ENCODE assay signal across 15 cellular contexts in genomic region chr9:127088724-127089615, GRCh38. TPM values are rescaled to one million over a fixed set of nuclear protein-coding genes. Genes with fewer than 3 reads are reported as not detected.
DNase-seq lines count a peak whose midpoint lies in the region; ATAC-seq and TF ChIP-seq lines count a peak whose summit lies in the region.
"Had no signal": no experiment of that assay in that cellular context is flagged by ENCODE, and none has a peak within 500 bp of the region (broad histone marks: within the 10 kb centered on the region; RNA-seq: fewer than 3 reads in every experiment).

No MANE protein-coding gene starts in this region.

- no peak overlapping the region for H3K4me3 Mint-ChIP-seq in CD4-positive, alpha-beta T cell
- no peak overlapping the region for H3K4me3 Mint-ChIP-seq in effector memory CD8-positive, alpha-beta T cell

- DNase-seq in left ventricle myocardium inferior (no peak), heart left ventricle (no peak), islet precursor cell (peak; percentile 38), epidermal melanocyte (ENCODE audit: insufficient read length, low spot score) (no peak)
- DNase-seq in CD4-positive, alpha-beta T cell, result no peak
- no peak for DNase-seq in effector memory CD8-positive, alpha-beta T cell
- DNase-seq: DMS79 treated with DMSO at 0.1 percent for 48 hours, HCEC 1CT, NCI-H1436 treated with DMSO at 0.1 percent for 48 hours, NCI-H2081, NCI-H226, NCI-H526 treated with DMSO at 0.1 percent for 48 hours had no signal

- H3K36me3 ChIP-seq in left ventricle myocardium inferior, result peaks cover 66% of the 10 kb centered on the region
- peaks cover 0 to 77% (median 54%) of the 10 kb centered on the region in 9 donors for H3K36me3 ChIP-seq in heart left ventricle
- peaks cover 7 to 77% (median 71%) of the 10 kb centered on the region in 5 donors for H3K36me3 ChIP-seq in subcutaneous abdominal adipose tissue (ENCODE audit: control insufficient read depth in 5 of 5, insufficient read depth in 5 of 5, low read length in 5 of 5)

- no peak overlapping the region for H3K27ac Mint-ChIP-seq in CD4-positive, alpha-beta T cell
- peak overlapping the region in 1 of 2 donors; percentile 81 for H3K27ac Mint-ChIP-seq in effector memory CD8-positive, alpha-beta T cell

- no peak for TF ChIP-seq CTCF in left ventricle myocardium inferior (IDR thresholded peaks at IDR 0.05; ENCODE audit: borderline replicate concordance)
- TF ChIP-seq CTCF in heart left ventricle (IDR thresholded peaks at IDR 0.05), result no peak
- TF ChIP-seq CTCF in CD4-positive, alpha-beta T cell (IDR thresholded peaks at IDR 0.05), result no peak

- H3K4me1 ChIP-seq in left ventricle myocardium inferior (peaks cover 35% of the 10 kb centered on the region), heart left ventricle (peaks cover 0 to 29% (median 13%) of the 10 kb centered on the region in 12 donors), subcutaneous abdominal adipose tissue (ENCODE audit: control insufficient read depth in 5 of 5, insufficient read depth in 5 of 5, low read length in 5 of 5) (peaks cover 2 to 43% (median 34%) of the 10 kb centered on the region in 5 donors)
- H3K4me1 ChIP-seq: A549 had no signal

- H3K4me3 ChIP-seq in left ventricle myocardium inferior (no peak overlapping the region), heart left ventricle (no peak overlapping the region), subcutaneous abdominal adipose tissue (ENCODE audit: low read depth in 1 of 5, low read length in 5 of 5) (no peak overlapping the region)
- H3K4me3 ChIP-seq: A549 had no signal

- POLR2A ChIA-PET in CD4-positive, alpha-beta T cell (lab: Charles Lee), result no interaction called here

- H3K9me3 ChIP-seq in left ventricle myocardium inferior (replicated peaks) (no peaks in the 10 kb centered on the region), heart left ventricle (no peaks in the 10 kb centered on the region), subcutaneous abdominal adipose tissue (ENCODE audit: control insufficient read depth in 5 of 5, low read length in 5 of 5) (no peaks in the 10 kb centered on the region)
- no peaks in the 10 kb centered on the region for H3K9me3 ChIP-seq in CD4-positive, alpha-beta T cell (ENCODE audit: control insufficient read depth, low read length)
- H3K9me3 ChIP-seq: A549 had no signal

- 93 to 98% (median 97%) methylated on average over 18 to 27 of the region's 27 CpGs for WGBS in heart left ventricle, 4 donors

- peaks cover 21% of the 10 kb centered on the region for H3K27me3 Mint-ChIP-seq in CD4-positive, alpha-beta T cell
- H3K27me3 Mint-ChIP-seq in effector memory CD8-positive, alpha-beta T cell, result no peaks in the 10 kb centered on the region

- ATAC-seq in heart left ventricle, result no peak
- ATAC-seq in CD4-positive, alpha-beta T cell (ENCODE audit: poor library complexity), result no peak
- no peak for ATAC-seq in effector memory CD8-positive, alpha-beta T cell (replicated peaks)
- ATAC-seq: A549 had no signal

- no peaks in the 10 kb centered on the region for H3K36me3 Mint-ChIP-seq in CD4-positive, alpha-beta T cell (ENCODE audit: low read depth)
- peaks cover 2% of the 10 kb centered on the region for H3K36me3 Mint-ChIP-seq in effector memory CD8-positive, alpha-beta T cell (ENCODE audit: insufficient read depth)

- CTCF ChIA-PET in CD4-positive, alpha-beta T cell (lab: Charles Lee), result no interaction called here

- no peaks in the 10 kb centered on the region for H3K9me3 Mint-ChIP-seq in CD4-positive, alpha-beta T cell
- no peaks in the 10 kb centered on the region for H3K9me3 Mint-ChIP-seq in effector memory CD8-positive, alpha-beta T cell

- H3K9ac ChIP-seq in subcutaneous abdominal adipose tissue (ENCODE audit: low read length in 5 of 5), result no peak overlapping the region

- TF ChIP-seq POLR2A in heart left ventricle (IDR thresholded peaks at IDR 0.05), result no peak

- H3K27me3 ChIP-seq in left ventricle myocardium inferior (ENCODE audit: low read depth), result no peaks in the 10 kb centered on the region
- H3K27me3 ChIP-seq in heart left ventricle, result no peaks in the 10 kb centered on the region
- no peaks in the 10 kb centered on the region for H3K27me3 ChIP-seq in subcutaneous abdominal adipose tissue (ENCODE audit: control insufficient read depth in 5 of 5, insufficient read depth in 4 of 5, low read length in 5 of 5)
- H3K27me3 ChIP-seq in CD4-positive, alpha-beta T cell (ENCODE audit: control insufficient read depth, insufficient read depth, low read length), result no peaks in the 10 kb centered on the region

- intact Hi-C loops in left ventricle myocardium inferior (cut with micrococcal nuclease) (no loop called here), heart left ventricle (cut with DNase I) (loop anchor here in 1 of 10 donors (10.0 kb wide), 1 partner anchor 124 kb away; no protein-coding TSS in a partner anchor)
- intact Hi-C loops in CD4-positive, alpha-beta T cell (cut with DNase I, micrococcal nuclease), result no loop called here

- H3K27ac ChIP-seq in left ventricle myocardium inferior (replicated peaks) (peak overlapping the region; percentile 65), heart left ventricle (peak overlapping the region in 3 of 12 donors; percentile 13 to 79 (median 38)), subcutaneous abdominal adipose tissue (ENCODE audit: low read depth, low read length) (peak overlapping the region; percentile 61)
- H3K27ac ChIP-seq in CD4-positive, alpha-beta T cell (ENCODE audit: low read depth, low read length), result no peak overlapping the region
- H3K27ac ChIP-seq: A549 had no signal

- H3K4me1 Mint-ChIP-seq in CD4-positive, alpha-beta T cell (ENCODE audit: low read depth), result peaks cover 7% of the 10 kb centered on the region
- peaks cover 13 to 14% of the 10 kb centered on the region in 2 donors for H3K4me1 Mint-ChIP-seq in effector memory CD8-positive, alpha-beta T cell (ENCODE audit: low read depth in 2 of 2)

RNA-seq across cellular contexts. Expression of gene ANGPTL2, which starts 33.5 kb away (rescaled TPM):
- total RNA-seq in left ventricle myocardium inferior (35.7 TPM), heart left ventricle (10 to 100 TPM; 25.6 to 92.5 (median 47.4) TPM)
- polyA plus RNA-seq in heart left ventricle, result 10 to 100 TPM; 17.0 to 19.4 TPM
- not detected for total RNA-seq in CD4-positive, alpha-beta T cell
- total RNA-seq: OCI-LY7 had no signal

Comparison
In these comparisons a context has a peak if more than half of its experiments do, and no peak if none do; other contexts are left out.
1. RNA of gene ANGPTL2, which starts 33.5 kb away (total RNA-seq): 25.6 to 92.5 TPM in heart left ventricle and 35.7 TPM in left ventricle myocardium inferior (single experiment); not detected in CD4-positive, alpha-beta T cell; every median in the first group is over 10 times any median in the second.